ENCODE assay signal across 8 cellular contexts in the genomic region with DNA sequence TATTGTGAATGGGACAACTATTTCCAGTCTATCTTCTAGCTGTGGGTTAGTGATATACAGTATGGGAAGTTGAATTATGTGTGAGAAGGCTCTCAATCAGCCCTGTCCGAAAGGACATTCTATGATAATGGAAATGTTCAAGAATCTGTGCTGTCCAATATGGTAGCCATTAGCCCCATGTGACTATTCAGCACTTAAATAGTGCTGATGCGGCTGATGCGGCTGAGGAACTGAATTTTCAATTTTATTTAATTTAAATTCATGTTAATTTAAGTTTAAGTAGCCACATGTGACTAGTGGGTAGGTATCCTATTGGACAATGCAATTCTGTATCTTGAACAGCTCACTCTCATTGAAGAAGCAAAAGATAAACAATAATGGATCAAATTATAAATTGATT.
"Had no signal": no experiment of that assay in that cellular context is flagged by ENCODE, and none has a peak within 500 bp of the region (broad histone marks: within the 10 kb centered on the region; RNA-seq: fewer than 3 reads in every experiment).

No MANE protein-coding gene starts in this region.

- H3K4me2 ChIP-seq: GM23338 had no signal

- ATAC-seq: GM23338 had no signal

- H3K4me3 Mint-ChIP-seq: GM23338, H9, IgD-negative memory B cell had no signal

- H3K36me3 Mint-ChIP-seq: IgD-negative memory B cell had no signal

- H3K4me1 Mint-ChIP-seq: IgD-negative memory B cell had no signal

- DNase-seq: H9, HCEC 1CT, KBM-7 had no signal

- H2AFZ ChIP-seq: GM23338 had no signal

- H3K4me3 ChIP-seq: GM23338 had no signal

- H3K27ac Mint-ChIP-seq: GM23338, H9 had no signal

- FAIRE-seq: H1, H54 had no signal

- H3K27ac ChIP-seq: HL-60 had no signal

- H3K9me3 Mint-ChIP-seq: GM23338, H9, IgD-negative memory B cell had no signal
